ENCODE assay signal across 8 cellular contexts in genomic region chr6:2857580-2858337, GRCh38. TPM values are rescaled to one million over a fixed set of nuclear protein-coding genes. Genes with fewer than 3 reads are reported as not detected.
DNase-seq lines count a peak whose midpoint lies in the region; ATAC-seq and TF ChIP-seq lines count a peak whose summit lies in the region.

No MANE protein-coding gene starts in this region.

- ATAC-seq in GM21390 (IDR thresholded peaks at IDR 0.05; ENCODE audit: unreplicated experiment): peak; percentile 47
- peak; percentile 65 for ATAC-seq in esophagus mucosa

- DNase-seq in CD1c-positive myeloid dendritic cell (ENCODE audit: extremely low spot score) (peak; percentile 23), KG1 (lab: John Stamatoyannopoulos, UW) (peak; percentile 40), retinal pigment epithelial cell (ENCODE audit: low read depth) (peak; percentile 84), hippocampal formation (lab: John Stamatoyannopoulos, UW) (no peak), NOMO-1 treated with DMSO at 0.1 percent for 48 hours (lab: John Stamatoyannopoulos, UW; ENCODE audit: unreplicated experiment) (no peak)
- peak in 2 of 3 experiments; percentile 58 to 78 for DNase-seq in activated CD8-positive, alpha-beta memory T cell treated with anti-CD3 and anti-CD28 coated beads for 48 hours (ENCODE audit: low read depth in 2 of 3, low spot score in 2 of 3)

- H3K4me3 ChIP-seq in retinal pigment epithelial cell (ENCODE audit: low read length): peak overlapping the region; percentile 3

- no peak for TF ChIP-seq CTCF in retinal pigment epithelial cell (conservative IDR thresholded peaks at IDR 0.05; ENCODE audit: low read depth, low read length)

RNA-seq across cellular contexts. Expression of gene SERPINB1, which starts 16.1 kb away (rescaled TPM):
- total RNA-seq in esophagus mucosa: 576 TPM

RNA-seq across cellular contexts. Expression of gene SERPINB9, which starts 45.4 kb away (rescaled TPM):
- total RNA-seq in esophagus mucosa: 8.4 TPM

Comparison
In these comparisons a context has a peak if more than half of its experiments do, and no peak if none do; other contexts are left out.
1. DNase-seq: peak in CD1c-positive myeloid dendritic cell (single experiment), KG1 (single experiment), activated CD8-positive, alpha-beta memory T cell treated with anti-CD3 and anti-CD28 coated beads for 48 hours (2 of 3) and retinal pigment epithelial cell (single experiment); none in hippocampal formation (0 of 2) and NOMO-1 treated with DMSO at 0.1 percent for 48 hours (single experiment).